16 cellular contexts compared by ENCODE assay signal in genomic region chr12:127785535-127785934, GRCh38.
DNase-seq lines count a peak whose midpoint lies in the region; ATAC-seq and TF ChIP-seq lines count a peak whose summit lies in the region.
"Had no signal": no experiment of that assay in that cellular context is flagged by ENCODE, and none has a peak within 500 bp of the region (broad histone marks: within the 10 kb centered on the region; RNA-seq: fewer than 3 reads in every experiment).

No MANE protein-coding gene starts in this region.

- H3K9me3 ChIP-seq in heart left ventricle: no peaks in the 10 kb centered on the region
- H3K9me3 ChIP-seq in lower lobe of right lung: no peaks in the 10 kb centered on the region
- H3K9me3 ChIP-seq: A549 had no signal

- in situ Hi-C loops in astrocyte of the spinal cord (cut with HindIII; ENCODE audit: low sequenced_read_pairs): no loop called here

- no peaks in the 10 kb centered on the region for H3K4me1 ChIP-seq in heart left ventricle
- no peaks in the 10 kb centered on the region for H3K4me1 ChIP-seq in lower lobe of right lung
- H3K4me1 ChIP-seq: A549 had no signal

- no peak overlapping the region for H3K4me3 ChIP-seq in heart left ventricle
- H3K4me3 ChIP-seq in astrocyte of the spinal cord (ENCODE audit: low read depth, low read length): no peak overlapping the region
- H3K4me3 ChIP-seq in lower lobe of right lung: no peak overlapping the region
- H3K4me3 ChIP-seq: A549 had no signal

- WGBS in heart left ventricle, 4 donors: 48 to 57% (median 51%) methylated on average over 5 of the region's 5 CpGs

- H3K27ac ChIP-seq in heart left ventricle (no peak overlapping the region), lower lobe of right lung (no peak overlapping the region)
- H3K27ac ChIP-seq: A549 had no signal

- DNase-seq in heart left ventricle: peak in 1 of 5 donors; percentile 35
- DNase-seq in cardiac septum (ENCODE audit: low spot score): no peak
- DNase-seq in astrocyte of the spinal cord (ENCODE audit: low read depth, low spot score): peak; percentile 76
- DNase-seq in hepatic stellate cell (ENCODE audit: low spot score): peak; percentile 47
- no peak for DNase-seq in SHP77 (lab: John Stamatoyannopoulos, UW)
- DNase-seq in NCI-H2107 treated with DMSO at 0.1 percent for 48 hours (lab: John Stamatoyannopoulos, UW; ENCODE audit: unreplicated experiment): no peak
- DNase-seq in lower lobe of right lung: no peak
- DNase-seq: activated naive CD4-positive, alpha-beta T cell treated with anti-CD3 and anti-CD28 coated beads, Interleukin-2, amount 50 U/mL, for 16 hours; effector memory CD4-positive, alpha-beta T cell; HFFc6; NCI-H1105 treated with DMSO at 0.1 percent for 48 hours; NCI-H524 treated with DMSO at 0.1 percent for 48 hours; nephron progenitor cell; T1000 had no signal

- H3K27me3 ChIP-seq in heart left ventricle (peaks cover 0 to 5% (median 0%) of the 10 kb centered on the region in 9 donors), lower lobe of right lung (ENCODE audit: low read depth) (peaks cover 3% of the 10 kb centered on the region)

- intact Hi-C loops in heart left ventricle (cut with DNase I): no loop called here
- intact Hi-C loops in cardiac septum (cut with DNase I): no loop called here
- intact Hi-C loops in lower lobe of right lung (cut with DNase I): no loop called here

- TF ChIP-seq POLR2A in heart left ventricle (IDR thresholded peaks at IDR 0.05): no peak

- ATAC-seq in heart left ventricle (peak; percentile 51 to 88 (median 76)), HG03354 (IDR thresholded peaks at IDR 0.05; ENCODE audit: poor library complexity, severe bottlenecking, unreplicated experiment) (no peak), lower lobe of right lung (no peak)
- ATAC-seq: A549 had no signal

- no peak for TF ChIP-seq CTCF in heart left ventricle (IDR thresholded peaks at IDR 0.05)
- no peak for TF ChIP-seq CTCF in astrocyte of the spinal cord (IDR thresholded peaks at IDR 0.05; ENCODE audit: low read depth, low read length)
- no peak for TF ChIP-seq CTCF in lower lobe of right lung (IDR thresholded peaks at IDR 0.05)

- H3K36me3 ChIP-seq in heart left ventricle (no peaks in the 10 kb centered on the region), lower lobe of right lung (no peaks in the 10 kb centered on the region)

Comparison
In these comparisons a context has a peak if more than half of its experiments do, and no peak if none do; other contexts are left out.
1. ATAC-seq: peak in heart left ventricle (4 of 4); none in HG03354 (single experiment) and lower lobe of right lung (0 of 2).
2. DNase-seq: peak in astrocyte of the spinal cord (single experiment) and hepatic stellate cell (single experiment); none in cardiac septum (single experiment), SHP77 (0 of 2), NCI-H2107 treated with DMSO at 0.1 percent for 48 hours (single experiment) and lower lobe of right lung (single experiment).